ENCODE assay signal across 16 cellular contexts in genomic region chr3:113167929-113168771, GRCh38. TPM values are rescaled to one million over a fixed set of nuclear protein-coding genes. Genes with fewer than 3 reads are reported as not detected.
DNase-seq lines count a peak whose midpoint lies in the region; TF ChIP-seq lines count a peak whose summit lies in the region.
"Had no signal": no experiment of that assay in that cellular context is flagged by ENCODE, and none has a peak within 500 bp of the region (broad histone marks: within the 10 kb centered on the region; RNA-seq: fewer than 3 reads in every experiment).

No MANE protein-coding gene starts in this region.

- H3K27ac ChIP-seq in vagina = peak overlapping the region; percentile 54

- no peak for TF ChIP-seq POLR2A in vagina (IDR thresholded peaks at IDR 0.05)

- H3K36me3 ChIP-seq in vagina = no peaks in the 10 kb centered on the region

- no peaks in the 10 kb centered on the region for H3K9me3 ChIP-seq in vagina

- no peak for TF ChIP-seq CTCF in vagina (IDR thresholded peaks at IDR 0.05)

- H3K4me3 ChIP-seq in vagina = no peak overlapping the region
- H3K4me3 ChIP-seq: K562 had no signal

- DNase-seq in NCI-H510A treated with DMSO at 0.1 percent for 48 hours (lab: John Stamatoyannopoulos, UW) (peak; percentile 8), NCI-H510A (lab: John Stamatoyannopoulos, UW) (no peak), NCI-H69 (lab: John Stamatoyannopoulos, UW) (peak; percentile 96), midbrain (lab: John Stamatoyannopoulos, UW) (peak; percentile 22), vagina (ENCODE audit: extremely low spot score in 2 of 2) (no peak), T-helper 1 cell (no peak), HUDEP-2 (lab: John Stamatoyannopoulos, UW; ENCODE audit: unreplicated experiment in 76 of 76) (no peak), T-helper 9 cell (no peak)
- DNase-seq: 8988T; activated CD8-positive, alpha-beta memory T cell treated with anti-CD3 and anti-CD28 coated beads for 24 hours; activated naive CD4-positive, alpha-beta T cell treated with anti-CD3 and anti-CD28 coated beads, Interleukin-2, amount 10 ng/mL, durations not matched to agents 7 days and 5 days; CD8-positive, alpha-beta T cell; central memory CD4-positive, alpha-beta T cell; left colon had no signal

- H3K27me3 ChIP-seq in vagina = no peaks in the 10 kb centered on the region

- H3K4me1 ChIP-seq in vagina = peaks cover 30% of the 10 kb centered on the region

- intact Hi-C loops in vagina (cut with DNase I) = loop anchor here (5.0 kb wide), 1 partner anchor 44 kb away; the partner anchor contains the start of gene BOC

RNA-seq across cellular contexts. Expression of gene BOC, which starts 43.2 kb away (rescaled TPM):
- 93.1 TPM for total RNA-seq in vagina
- total RNA-seq: CD8-positive, alpha-beta T cell; K562; NCI-H460 had no signal

Comparison
In these comparisons a context has a peak if more than half of its experiments do, and no peak if none do; other contexts are left out.
1. DNase-seq: peak in NCI-H510A treated with DMSO at 0.1 percent for 48 hours (single experiment), NCI-H69 (single experiment) and midbrain (single experiment); none in NCI-H510A (single experiment), vagina (0 of 2), T-helper 1 cell (0 of 5), HUDEP-2 (0 of 76) and T-helper 9 cell (single experiment).